In the genomic region with DNA sequence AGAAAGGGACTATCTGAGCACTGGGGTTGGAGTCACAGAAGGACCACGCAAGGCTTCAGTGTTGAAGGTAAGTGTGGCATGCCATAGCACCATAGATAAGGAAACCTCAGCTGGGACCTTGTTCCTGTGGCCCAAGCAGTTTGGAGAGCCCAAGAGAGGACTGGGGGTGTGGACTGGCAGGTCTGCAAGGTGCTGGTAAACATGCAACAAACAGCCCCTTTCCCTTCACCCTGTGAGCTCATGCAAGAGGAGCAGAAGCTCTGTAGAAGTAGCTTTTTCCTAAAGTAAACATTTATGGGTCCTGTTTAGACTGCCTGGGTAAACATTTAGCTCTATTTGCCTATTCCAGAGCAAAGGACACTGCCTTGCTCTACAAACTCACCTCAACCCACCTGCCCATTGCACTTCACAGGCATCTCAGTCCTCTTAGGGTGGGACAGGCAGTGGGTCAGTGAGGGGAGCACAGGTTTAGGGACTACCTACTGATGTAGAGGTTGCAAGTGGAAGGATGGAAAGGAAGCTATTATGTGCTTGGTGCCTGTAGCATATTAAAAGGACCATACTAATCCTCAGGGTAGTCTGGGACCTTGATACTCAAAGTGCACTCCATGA, we compare ENCODE assay signal across 34 cellular contexts.
"Had no signal": no experiment of that assay in that cellular context is flagged by ENCODE, and none has a peak within 500 bp of the region (broad histone marks: within the 10 kb centered on the region; RNA-seq: fewer than 3 reads in every experiment).

No MANE protein-coding gene starts in this region.

- H3K4me1 ChIP-seq: adrenal gland, body of pancreas, Peyer's patch, SJSA1 had no signal

- H3K27me3 Mint-ChIP-seq: activated B cell treated with CpG ODN at 0.5 μM for 24 hours; activated CD4-positive, alpha-beta memory T cell treated with anti-CD3 and anti-CD28 coated beads for 36 hours had no signal

- H3K27ac ChIP-seq: adrenal gland, body of pancreas, Peyer's patch, SJSA1 had no signal

- H3K27me3 ChIP-seq: adrenal gland, body of pancreas, Peyer's patch, SJSA1 had no signal

- H3K4me1 Mint-ChIP-seq: activated B cell treated with CpG ODN at 0.5 μM for 24 hours had no signal

- H3K4me3 ChIP-seq: adrenal gland, body of pancreas, Peyer's patch, SJSA1 had no signal

- DNase-seq: activated B cell treated with CpG ODN at 0.5 μM for 24 hours; activated CD4-positive, alpha-beta memory T cell treated with anti-CD3 and anti-CD28 coated beads for 36 hours; activated CD4-positive, alpha-beta T cell treated with anti-CD3 and anti-CD28 coated beads for 4 hours; activated CD4-positive, alpha-beta T cell treated with anti-CD3 and anti-CD28 coated beads, Interleukin-2, amount 50 U/mL, for 1 hour; activated CD4-positive, CD25-positive, alpha-beta regulatory T cell treated with anti-CD3 and anti-CD28 coated beads, Interleukin-2, amount 50 U/mL, for 72 hours; activated CD8-positive, alpha-beta memory T cell treated with anti-CD3 and anti-CD28 coated beads, Interleukin-2, amount 50 U/mL, for 4 hours; activated gamma-delta T cell treated with Interleukin-2 at 50 U/mL for 16 hours; activated naive CD4-positive, alpha-beta T cell treated with anti-CD3 and anti-CD28 coated beads for 36 hours; activated T-cell treated with anti-CD3 and anti-CD28 coated beads for 4 hours; activated T-cell treated with anti-CD3 and anti-CD28 coated beads, Interleukin-2, amount 50 U/mL, for 4 hours; adrenal gland; body of pancreas; caudate nucleus; cerebellar nuclear complex; Karpas-422; KBM-7; NCI-H1105 treated with DMSO at 0.1 percent for 48 hours; NCI-H1436; NCI-H1694; NCI-H1930; NCI-H226; NCI-H446 treated with DMSO at 0.1 percent for 48 hours; NCI-H524 treated with DMSO at 0.1 percent for 48 hours; NK-92 treated with Interleukin-12 subunit alpha and Interleukin-12 subunit beta, amount 100 ng/mL, for 24 hours; PC-3; Peyer's patch; RPMI8226; SHP77 treated with DMSO at 0.1 percent for 48 hours; SK-N-SH had no signal

- ATAC-seq: activated naive CD4-positive, alpha-beta T cell treated with anti-CD3 and anti-CD28 coated beads, Interleukin-2, amount 50 U/mL, for 72 hours; activated T-cell treated with anti-CD3 and anti-CD28 coated beads, Interleukin-2, amount 50 U/mL, for 4 hours; body of pancreas; PC-3 had no signal

- H3K4me3 Mint-ChIP-seq: activated B cell treated with CpG ODN at 0.5 μM for 24 hours; activated CD4-positive, alpha-beta memory T cell treated with anti-CD3 and anti-CD28 coated beads for 36 hours; activated naive CD4-positive, alpha-beta T cell treated with anti-CD3 and anti-CD28 coated beads for 36 hours; activated T-cell treated with anti-CD3 and anti-CD28 coated beads, Interleukin-2, amount 50 U/mL, for 4 hours; activated T-helper 1 cell treated with anti-CD3 and anti-CD28 coated beads, Interleukin-12 subunit alpha, Interleukin-12 subunit beta, Interleukin-2, Interleukin-4 antibody, amounts not matched to agents 30 ng/mL and 10 ng/mL and 1 ng/mL, durations not matched to agents 14 hours and 24 hours and 36 hours; T-helper 1 cell treated with Interleukin-12 subunit alpha and Interleukin-12 subunit beta and Interleukin-4 antibody, amounts not matched to agents 30 μg/mL and 1 μg/mL, for 36 hours; T-helper 2 cell treated with Interferon-gamma antibody and Interleukin-4, amounts not matched to agents 5 μg/mL and 100 μg/mL, for 36 hours had no signal

- H3K27ac Mint-ChIP-seq: activated B cell treated with CpG ODN at 0.5 μM for 24 hours; activated CD4-positive, alpha-beta memory T cell treated with anti-CD3 and anti-CD28 coated beads for 36 hours; activated naive CD4-positive, alpha-beta T cell treated with anti-CD3 and anti-CD28 coated beads for 36 hours; activated naive CD4-positive, alpha-beta T cell treated with anti-CD3 and anti-CD28 coated beads, Interleukin-2, amount 50 U/mL, for 72 hours; activated T-helper 1 cell treated with anti-CD3 and anti-CD28 coated beads, Interleukin-12 subunit alpha, Interleukin-12 subunit beta, Interleukin-2, Interleukin-4 antibody, amounts not matched to agents 30 ng/mL and 10 ng/mL and 1 ng/mL, durations not matched to agents 14 hours and 24 hours and 36 hours; T-helper 1 cell treated with Interleukin-12 subunit alpha and Interleukin-12 subunit beta and Interleukin-4 antibody, amounts not matched to agents 30 μg/mL and 1 μg/mL, for 36 hours; T-helper 2 cell treated with Interferon-gamma antibody and Interleukin-4, amounts not matched to agents 5 μg/mL and 100 μg/mL, for 36 hours had no signal
